Comparison of ENCODE assay signal across 1 cellular context in genomic region chr15:80403712-80404056, GRCh38.
TF ChIP-seq lines count a peak whose summit lies in the region.

No MANE protein-coding gene starts in this region.

TF ChIP-seq in HepG2, 621 proteins besides CTCF, POLR2A, EP300 and RAD21 (continued from another document):
- TF ChIP-seq DMTF1 (CRISPR knock-in tag; IDR thresholded peaks at IDR 0.05): no peak
